ENCODE assay signal across 1 cellular context in genomic region chr19:1269065-1269477, GRCh38.
TF ChIP-seq lines count a peak whose summit lies in the region.

TSS of gene CIRBP (plus strand) at chr19:1269332. CDS start at chr19:1270934, 1,602 bp downstream.

TF ChIP-seq in IMR-90, 13 proteins besides CTCF, POLR2A, EP300 and RAD21 (continued from another document):
- no peak for TF ChIP-seq ELK1 (IDR thresholded peaks at IDR 0.05; ENCODE audit: borderline replicate concordance, low read depth, low read length)
- TF ChIP-seq MAFK (IDR thresholded peaks at IDR 0.05; ENCODE audit: low read depth, low read length) = no peak
- TF ChIP-seq SMC3 (IDR thresholded peaks at IDR 0.05; ENCODE audit: low read depth, low read length) = no peak
- no peak for TF ChIP-seq RCOR1 (IDR thresholded peaks at IDR 0.05; ENCODE audit: insufficient replicate concordance, low read length)
- TF ChIP-seq CEBPB (IDR thresholded peaks at IDR 0.05; ENCODE audit: low read depth, low read length) = 0 out of 2 replicates have a peak, but pooled peaks have one; percentile 9
- peak; percentile 54; the same call in 1 of the 2 replicates for TF ChIP-seq MXI1 (IDR thresholded peaks at IDR 0.05; ENCODE audit: borderline replicate concordance, low read depth, low read length)
TF ChIP-seq in IMR-90: peak in this region for 5.
